ENCODE assay signal across 9 cellular contexts in genomic region chr19:8319807-8320520, GRCh38. TPM values are rescaled to one million over a fixed set of nuclear protein-coding genes. Genes with fewer than 3 reads are reported as not detected.
DNase-seq lines count a peak whose midpoint lies in the region; ATAC-seq and TF ChIP-seq lines count a peak whose summit lies in the region.
"Had no signal": no experiment of that assay in that cellular context is flagged by ENCODE, and none has a peak within 500 bp of the region (broad histone marks: within the 10 kb centered on the region; RNA-seq: fewer than 3 reads in every experiment).

No MANE protein-coding gene starts in this region.

- H3K4me1 Mint-ChIP-seq in activated naive CD8-positive, alpha-beta T cell (ENCODE audit: low read depth), result peaks cover 31% of the 10 kb centered on the region
- H3K4me1 Mint-ChIP-seq in stimulated activated naive CD8-positive, alpha-beta T cell treated with anti-CD3 and anti-CD28 coated beads, Interleukin-15, amount 100 ng/mL, for 72 hours, result peaks cover 45% of the 10 kb centered on the region

- H3K79me2 ChIP-seq in SK-N-SH (ENCODE audit: insufficient read depth), result peaks cover 62% of the 10 kb centered on the region

- H3K27me3 ChIP-seq in SK-N-SH (ENCODE audit: insufficient read depth), result no peaks in the 10 kb centered on the region
- no peaks in the 10 kb centered on the region for H3K27me3 ChIP-seq in iPS-18a (ENCODE audit: control insufficient read depth, insufficient read depth, low read length)

- TF ChIP-seq RAD21 in SK-N-SH (IDR thresholded peaks at IDR 0.05; ENCODE audit: low read length), result no peak

- 0 out of 2 replicates have a peak overlapping the region, but pooled peaks have one; percentile 78 for H2AFZ ChIP-seq in SK-N-SH (ENCODE audit: low read depth)

- H3K27me3 Mint-ChIP-seq in activated naive CD8-positive, alpha-beta T cell, result no peaks in the 10 kb centered on the region
- H3K27me3 Mint-ChIP-seq in stimulated activated naive CD8-positive, alpha-beta T cell treated with anti-CD3 and anti-CD28 coated beads, Interleukin-15, amount 100 ng/mL, for 72 hours, result no peaks in the 10 kb centered on the region

- no peak for TF ChIP-seq CTCF in SK-N-SH (IDR thresholded peaks at IDR 0.05)

- peaks cover 10% of the 10 kb centered on the region for H3F3A ChIP-seq in SK-N-SH (replicated peaks; ENCODE audit: insufficient read depth)

- peak overlapping the region; percentile 87 to 99 for H3K4me3 ChIP-seq in SK-N-SH (ENCODE audit: low read depth in 2 of 2, low read length in 1 of 2)
- peak overlapping the region; percentile 99 for H3K4me3 ChIP-seq in iPS-18a (ENCODE audit: low read length)

- DNase-seq in SK-N-SH (no peak), HCEC 1CT (no peak), medulla oblongata (ENCODE audit: extremely low spot score) (no peak)
- DNase-seq in stimulated activated naive CD8-positive, alpha-beta T cell treated with anti-CD3 and anti-CD28 coated beads, Interleukin-15, amount 100 ng/mL, for 72 hours, result no peak
- DNase-seq: midbrain had no signal

- peaks cover 14 to 16% of the 10 kb centered on the region in 2 experiments; a peak in 2 of 4 replicates for H3K4me1 ChIP-seq in SK-N-SH (ENCODE audit: control insufficient read depth in 1 of 2, insufficient read depth in 2 of 2, low read depth in 1 of 2, low read length in 1 of 2)
- H3K4me1 ChIP-seq in iPS-18a (ENCODE audit: control insufficient read depth, low read depth, low read length), result peaks cover 9% of the 10 kb centered on the region

- H3K9me3 ChIP-seq in SK-N-SH (no peaks in the 10 kb centered on the region), iPS-18a (ENCODE audit: control insufficient read depth, low read depth, low read length) (no peaks in the 10 kb centered on the region)

- CTCF ChIA-PET in SK-N-SH (lab: Yijun Ruan, JAX), result interaction anchor here (1.7 to 2.9 kb wide), 2 partner anchors 15 to 34 kb away, joined by 4 to 14 read pairs; no protein-coding TSS in a partner anchor

- no peak for TF ChIP-seq EP300 in SK-N-SH (IDR thresholded peaks at IDR 0.05; ENCODE audit: borderline replicate concordance in 1 of 2, low read depth in 1 of 2, low read length in 1 of 2)

- peaks cover 18% of the 10 kb centered on the region for H4K20me1 ChIP-seq in SK-N-SH (ENCODE audit: insufficient read depth)

- 84% methylated on average over 19 of the region's 19 CpGs for WGBS in SK-N-SH (ENCODE audit: low lambda C conversion rate)

- peak overlapping the region; percentile 100 for H3K4me3 Mint-ChIP-seq in activated naive CD8-positive, alpha-beta T cell
- H3K4me3 Mint-ChIP-seq in stimulated activated naive CD8-positive, alpha-beta T cell treated with anti-CD3 and anti-CD28 coated beads, Interleukin-15, amount 100 ng/mL, for 72 hours, result peak overlapping the region; percentile 98 to 99

- H3K9me2 ChIP-seq in SK-N-SH, result no peaks in the 10 kb centered on the region

- H3K9ac ChIP-seq in SK-N-SH, result peak overlapping the region; percentile 99
- peak overlapping the region; percentile 99 for H3K9ac ChIP-seq in iPS-18a (ENCODE audit: low read length)

- H3K9me3 Mint-ChIP-seq in activated naive CD8-positive, alpha-beta T cell (ENCODE audit: low read depth), result no peaks in the 10 kb centered on the region
- H3K9me3 Mint-ChIP-seq in stimulated activated naive CD8-positive, alpha-beta T cell treated with anti-CD3 and anti-CD28 coated beads, Interleukin-15, amount 100 ng/mL, for 72 hours, result no peaks in the 10 kb centered on the region

- no peak for ATAC-seq in SK-N-SH treated with all-trans-retinoic acid at 6 μM for 48 hours
- no peak for ATAC-seq in stimulated activated naive CD8-positive, alpha-beta T cell treated with anti-CD3 and anti-CD28 coated beads, Interleukin-15, amount 100 ng/mL, for 72 hours
- ATAC-seq in HG03439 (IDR thresholded peaks at IDR 0.05; ENCODE audit: unreplicated experiment), result no peak

- POLR2A ChIA-PET in SK-N-SH (lab: Yijun Ruan, JAX), result no interaction called here

- H3K36me3 Mint-ChIP-seq in activated naive CD8-positive, alpha-beta T cell, result peaks cover 4% of the 10 kb centered on the region

- H3K27ac ChIP-seq in SK-N-SH (ENCODE audit: low read depth in 2 of 2, low read length in 1 of 2) (peak overlapping the region in 1 of 2 experiments; percentile 79; a peak in 1 of 4 replicates), iPS-18a (ENCODE audit: low read length) (no peak overlapping the region)

- H3K36me3 ChIP-seq in SK-N-SH (replicated peaks in 1 of 2; ENCODE audit: control insufficient read depth in 1 of 2, insufficient read depth in 2 of 2, low read length in 1 of 2), result peaks cover 12 to 24% of the 10 kb centered on the region in 2 experiments
- H3K36me3 ChIP-seq in iPS-18a (ENCODE audit: control insufficient read depth, low read depth, low read length), result peaks cover 26% of the 10 kb centered on the region

- H3K27ac Mint-ChIP-seq in activated naive CD8-positive, alpha-beta T cell, result peak overlapping the region; percentile 99
- H3K27ac Mint-ChIP-seq in stimulated activated naive CD8-positive, alpha-beta T cell treated with anti-CD3 and anti-CD28 coated beads, Interleukin-15, amount 100 ng/mL, for 72 hours, result peak overlapping the region; percentile 98 to 99

- H3K4me2 ChIP-seq in SK-N-SH, result peak overlapping the region; percentile 99

TF ChIP-seq in SK-N-SH, 30 proteins besides CTCF, POLR2A, EP300 and RAD21:
- no peak for TF ChIP-seq JUND (IDR thresholded peaks at IDR 0.05)

TF ChIP-seq in SK-N-SH treated with all-trans-retinoic acid at 6 μM for 48 hours, 23 proteins besides CTCF, POLR2A, EP300 and RAD21 (continues in another document):
- TF ChIP-seq PPARA (CRISPR knock-in tag; IDR thresholded peaks at IDR 0.05; ENCODE audit: borderline replicate concordance), result no peak
- TF ChIP-seq ZFP3 (CRISPR knock-in tag; IDR thresholded peaks at IDR 0.05), result no peak
- TF ChIP-seq OSR1 (CRISPR knock-in tag; IDR thresholded peaks at IDR 0.05), result no peak
- TF ChIP-seq TOX (CRISPR knock-in tag; IDR thresholded peaks at IDR 0.05; ENCODE audit: borderline replicate concordance), result no peak
- TF ChIP-seq ZFP30 (CRISPR knock-in tag; IDR thresholded peaks at IDR 0.05), result no peak
- TF ChIP-seq ZC3H10 (CRISPR knock-in tag; IDR thresholded peaks at IDR 0.05), result no peak
- TF ChIP-seq, protein P1, sequence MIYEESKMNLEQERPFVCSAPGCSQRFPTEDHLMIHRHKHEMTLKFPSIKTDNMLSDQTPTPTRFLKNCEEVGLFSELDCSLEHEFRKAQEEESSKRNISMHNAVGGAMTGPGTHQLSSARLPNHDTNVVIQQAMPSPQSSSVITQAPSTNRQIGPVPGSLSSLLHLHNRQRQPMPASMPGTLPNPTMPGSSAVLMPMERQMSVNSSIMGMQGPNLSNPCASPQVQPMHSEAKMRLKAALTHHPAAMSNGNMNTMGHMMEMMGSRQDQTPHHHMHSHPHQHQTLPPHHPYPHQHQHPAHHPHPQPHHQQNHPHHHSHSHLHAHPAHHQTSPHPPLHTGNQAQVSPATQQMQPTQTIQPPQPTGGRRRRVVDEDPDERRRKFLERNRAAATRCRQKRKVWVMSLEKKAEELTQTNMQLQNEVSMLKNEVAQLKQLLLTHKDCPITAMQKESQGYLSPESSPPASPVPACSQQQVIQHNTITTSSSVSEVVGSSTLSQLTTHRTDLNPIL (CRISPR knock-in tag; IDR thresholded peaks at IDR 0.05; ENCODE audit: low read depth), result no peak
- no peak for TF ChIP-seq TSHZ2 (CRISPR knock-in tag; IDR thresholded peaks at IDR 0.05)
- no peak for TF ChIP-seq BACH2 (CRISPR knock-in tag; IDR thresholded peaks at IDR 0.05; ENCODE audit: borderline replicate concordance)
- TF ChIP-seq ISL1 (CRISPR knock-in tag; IDR thresholded peaks at IDR 0.05), result no peak

RNA-seq across cellular contexts. Expression of gene NDUFA7, which starts 1.2 kb away (rescaled TPM):
- polyA plus RNA-seq in SK-N-SH (2012; rRNA removed), result 107 and 111 TPM in 2 replicates
- polyA plus RNA-seq in SK-N-SH (2012; cell fraction: cytosol; rRNA removed), result 58.2 and 80.9 TPM in 2 replicates
- 52.6 and 53.8 TPM in 2 replicates for polyA plus RNA-seq in SK-N-SH (2012; cell fraction: nucleus; rRNA removed)

RNA-seq across cellular contexts. Expression of gene RPS28, which starts 1.3 kb away (rescaled TPM):
- polyA plus RNA-seq in SK-N-SH (2012; rRNA removed), result 410 and 601 TPM in 2 replicates
- polyA plus RNA-seq in SK-N-SH (2012; cell fraction: cytosol; rRNA removed), result 358 and 452 TPM in 2 replicates
- polyA plus RNA-seq in SK-N-SH (2012; cell fraction: nucleus; rRNA removed), result 158 and 329 TPM in 2 replicates

RNA-seq across cellular contexts. Expression of gene CD320, which starts 11.8 kb away (rescaled TPM):
- polyA plus RNA-seq in SK-N-SH (2012; rRNA removed), result 100 and 129 TPM in 2 replicates
- 50.7 and 92.2 TPM in 2 replicates for polyA plus RNA-seq in SK-N-SH (2012; cell fraction: cytosol; rRNA removed)
- 66.9 and 112 TPM in 2 replicates for polyA plus RNA-seq in SK-N-SH (2012; cell fraction: nucleus; rRNA removed)

RNA-seq across cellular contexts. Expression of gene KANK3, which starts 23.1 kb away (rescaled TPM):
- polyA plus RNA-seq in SK-N-SH (2012; rRNA removed), result 0.51 and 0.91 TPM in 2 replicates
- polyA plus RNA-seq in SK-N-SH (2012; cell fraction: cytosol; rRNA removed), result 0.12 and 0.17 TPM in 2 replicates
- polyA plus RNA-seq in SK-N-SH (2012; cell fraction: nucleus; rRNA removed), result 1.5 and 1.7 TPM in 2 replicates

RNA-seq across cellular contexts. Expression of gene ANGPTL4, which starts 44.0 kb away (rescaled TPM):
- polyA plus RNA-seq in SK-N-SH (2012; rRNA removed), result 62.5 and 71.2 TPM in 2 replicates
- polyA plus RNA-seq in SK-N-SH (2012; cell fraction: cytosol; rRNA removed), result 25.9 and 37.6 TPM in 2 replicates
- polyA plus RNA-seq in SK-N-SH (2012; cell fraction: nucleus; rRNA removed), result 181 and 394 TPM in 2 replicates
